ENCODE assay signal across 2 cellular contexts in the genomic region with DNA sequence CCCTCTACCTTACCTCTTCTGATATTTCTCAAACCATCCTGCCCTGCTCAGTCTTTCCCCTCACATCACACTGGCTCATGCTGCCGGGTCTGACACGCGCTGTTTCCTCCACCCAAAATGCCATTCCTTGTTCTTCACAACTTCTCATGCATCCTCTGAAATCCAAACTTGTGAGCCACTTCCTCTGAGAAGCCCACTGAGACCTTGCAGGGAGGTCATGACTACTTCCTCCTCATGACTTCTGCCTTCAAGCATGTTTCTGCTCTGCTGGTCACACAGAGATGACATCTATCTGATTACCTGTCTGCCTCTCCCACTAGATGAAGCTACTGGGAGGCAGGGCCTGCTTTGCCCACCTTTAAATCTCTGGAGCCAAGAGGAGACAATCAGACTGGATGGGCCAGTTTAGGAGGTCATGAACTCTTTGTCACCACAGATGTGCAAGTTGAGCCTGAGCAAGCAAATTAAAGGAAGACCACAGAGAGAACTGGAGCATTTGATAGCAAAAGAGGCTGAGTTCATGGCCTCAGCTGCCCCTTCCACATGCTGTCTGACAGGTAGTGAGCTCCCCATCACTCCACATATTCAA.
TF ChIP-seq lines count a peak whose summit lies in the region.

No MANE protein-coding gene starts in this region.

TF ChIP-seq in K562, 482 proteins besides CTCF, POLR2A, EP300 and RAD21 (continued from another document and continues in another):
- TF ChIP-seq, protein P1, sequence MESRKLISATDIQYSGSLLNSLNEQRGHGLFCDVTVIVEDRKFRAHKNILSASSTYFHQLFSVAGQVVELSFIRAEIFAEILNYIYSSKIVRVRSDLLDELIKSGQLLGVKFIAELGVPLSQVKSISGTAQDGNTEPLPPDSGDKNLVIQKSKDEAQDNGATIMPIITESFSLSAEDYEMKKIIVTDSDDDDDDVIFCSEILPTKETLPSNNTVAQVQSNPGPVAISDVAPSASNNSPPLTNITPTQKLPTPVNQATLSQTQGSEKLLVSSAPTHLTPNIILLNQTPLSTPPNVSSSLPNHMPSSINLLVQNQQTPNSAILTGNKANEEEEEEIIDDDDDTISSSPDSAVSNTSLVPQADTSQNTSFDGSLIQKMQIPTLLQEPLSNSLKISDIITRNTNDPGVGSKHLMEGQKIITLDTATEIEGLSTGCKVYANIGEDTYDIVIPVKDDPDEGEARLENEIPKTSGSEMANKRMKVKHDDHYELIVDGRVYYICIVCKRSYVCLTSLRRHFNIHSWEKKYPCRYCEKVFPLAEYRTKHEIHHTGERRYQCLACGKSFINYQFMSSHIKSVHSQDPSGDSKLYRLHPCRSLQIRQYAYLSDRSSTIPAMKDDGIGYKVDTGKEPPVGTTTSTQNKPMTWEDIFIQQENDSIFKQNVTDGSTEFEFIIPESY (CRISPR knock-in tag; IDR thresholded peaks at IDR 0.05) = no peak
- TF ChIP-seq, protein P2, sequence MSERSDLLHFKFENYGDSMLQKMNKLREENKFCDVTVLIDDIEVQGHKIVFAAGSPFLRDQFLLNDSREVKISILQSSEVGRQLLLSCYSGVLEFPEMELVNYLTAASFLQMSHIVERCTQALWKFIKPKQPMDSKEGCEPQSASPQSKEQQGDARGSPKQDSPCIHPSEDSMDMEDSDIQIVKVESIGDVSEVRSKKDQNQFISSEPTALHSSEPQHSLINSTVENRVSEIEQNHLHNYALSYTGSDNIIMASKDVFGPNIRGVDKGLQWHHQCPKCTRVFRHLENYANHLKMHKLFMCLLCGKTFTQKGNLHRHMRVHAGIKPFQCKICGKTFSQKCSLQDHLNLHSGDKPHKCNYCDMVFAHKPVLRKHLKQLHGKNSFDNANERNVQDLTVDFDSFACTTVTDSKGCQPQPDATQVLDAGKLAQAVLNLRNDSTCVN (CRISPR knock-in tag; IDR thresholded peaks at IDR 0.05) = no peak
- TF ChIP-seq, protein P3, sequence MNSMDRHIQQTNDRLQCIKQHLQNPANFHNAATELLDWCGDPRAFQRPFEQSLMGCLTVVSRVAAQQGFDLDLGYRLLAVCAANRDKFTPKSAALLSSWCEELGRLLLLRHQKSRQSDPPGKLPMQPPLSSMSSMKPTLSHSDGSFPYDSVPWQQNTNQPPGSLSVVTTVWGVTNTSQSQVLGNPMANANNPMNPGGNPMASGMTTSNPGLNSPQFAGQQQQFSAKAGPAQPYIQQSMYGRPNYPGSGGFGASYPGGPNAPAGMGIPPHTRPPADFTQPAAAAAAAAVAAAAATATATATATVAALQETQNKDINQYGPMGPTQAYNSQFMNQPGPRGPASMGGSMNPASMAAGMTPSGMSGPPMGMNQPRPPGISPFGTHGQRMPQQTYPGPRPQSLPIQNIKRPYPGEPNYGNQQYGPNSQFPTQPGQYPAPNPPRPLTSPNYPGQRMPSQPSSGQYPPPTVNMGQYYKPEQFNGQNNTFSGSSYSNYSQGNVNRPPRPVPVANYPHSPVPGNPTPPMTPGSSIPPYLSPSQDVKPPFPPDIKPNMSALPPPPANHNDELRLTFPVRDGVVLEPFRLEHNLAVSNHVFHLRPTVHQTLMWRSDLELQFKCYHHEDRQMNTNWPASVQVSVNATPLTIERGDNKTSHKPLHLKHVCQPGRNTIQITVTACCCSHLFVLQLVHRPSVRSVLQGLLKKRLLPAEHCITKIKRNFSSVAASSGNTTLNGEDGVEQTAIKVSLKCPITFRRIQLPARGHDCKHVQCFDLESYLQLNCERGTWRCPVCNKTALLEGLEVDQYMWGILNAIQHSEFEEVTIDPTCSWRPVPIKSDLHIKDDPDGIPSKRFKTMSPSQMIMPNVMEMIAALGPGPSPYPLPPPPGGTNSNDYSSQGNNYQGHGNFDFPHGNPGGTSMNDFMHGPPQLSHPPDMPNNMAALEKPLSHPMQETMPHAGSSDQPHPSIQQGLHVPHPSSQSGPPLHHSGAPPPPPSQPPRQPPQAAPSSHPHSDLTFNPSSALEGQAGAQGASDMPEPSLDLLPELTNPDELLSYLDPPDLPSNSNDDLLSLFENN (IDR thresholded peaks at IDR 0.05; ENCODE audit: low read depth in 2 of 2, low read length in 2 of 2) = no peak
- TF ChIP-seq BMI1 (IDR thresholded peaks at IDR 0.05; ENCODE audit: low read length) (no peak), BCOR (IDR thresholded peaks at IDR 0.05) (peak; percentile 76), ZFP30 (CRISPR knock-in tag; IDR thresholded peaks at IDR 0.05; ENCODE audit: borderline replicate concordance) (no peak), U2AF2 (optimal IDR thresholded peaks at IDR 0.05; ENCODE audit: low read depth, low read length) (no peak), ZNF507 (tag; conservative IDR thresholded peaks at IDR 0.05) (no peak), NFIC (IDR thresholded peaks at IDR 0.05) (peak; percentile 41; the same call in 1 of the 2 replicates), SMARCA4 (IDR thresholded peaks at IDR 0.05) (no peak), ZNF133 (CRISPR knock-in tag; IDR thresholded peaks at IDR 0.05) (no peak), GABPB2 (CRISPR knock-in tag; conservative IDR thresholded peaks at IDR 0.05) (no peak), CBFA2T2 (conservative IDR thresholded peaks at IDR 0.05) (peak; percentile 77), ZNF551 (CRISPR knock-in tag; IDR thresholded peaks at IDR 0.05) (no peak), ZNF717 (CRISPR knock-in tag; IDR thresholded peaks at IDR 0.05) (no peak), BRCA1 (IDR thresholded peaks at IDR 0.05) (no peak), BRCA1 (CRISPR knock-in tag; IDR thresholded peaks at IDR 0.05) (no peak)
- TF ChIP-seq, protein P4, sequence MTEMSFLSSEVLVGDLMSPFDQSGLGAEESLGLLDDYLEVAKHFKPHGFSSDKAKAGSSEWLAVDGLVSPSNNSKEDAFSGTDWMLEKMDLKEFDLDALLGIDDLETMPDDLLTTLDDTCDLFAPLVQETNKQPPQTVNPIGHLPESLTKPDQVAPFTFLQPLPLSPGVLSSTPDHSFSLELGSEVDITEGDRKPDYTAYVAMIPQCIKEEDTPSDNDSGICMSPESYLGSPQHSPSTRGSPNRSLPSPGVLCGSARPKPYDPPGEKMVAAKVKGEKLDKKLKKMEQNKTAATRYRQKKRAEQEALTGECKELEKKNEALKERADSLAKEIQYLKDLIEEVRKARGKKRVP (CRISPR knock-in tag; IDR thresholded peaks at IDR 0.05) = no peak
- TF ChIP-seq, protein P5, sequence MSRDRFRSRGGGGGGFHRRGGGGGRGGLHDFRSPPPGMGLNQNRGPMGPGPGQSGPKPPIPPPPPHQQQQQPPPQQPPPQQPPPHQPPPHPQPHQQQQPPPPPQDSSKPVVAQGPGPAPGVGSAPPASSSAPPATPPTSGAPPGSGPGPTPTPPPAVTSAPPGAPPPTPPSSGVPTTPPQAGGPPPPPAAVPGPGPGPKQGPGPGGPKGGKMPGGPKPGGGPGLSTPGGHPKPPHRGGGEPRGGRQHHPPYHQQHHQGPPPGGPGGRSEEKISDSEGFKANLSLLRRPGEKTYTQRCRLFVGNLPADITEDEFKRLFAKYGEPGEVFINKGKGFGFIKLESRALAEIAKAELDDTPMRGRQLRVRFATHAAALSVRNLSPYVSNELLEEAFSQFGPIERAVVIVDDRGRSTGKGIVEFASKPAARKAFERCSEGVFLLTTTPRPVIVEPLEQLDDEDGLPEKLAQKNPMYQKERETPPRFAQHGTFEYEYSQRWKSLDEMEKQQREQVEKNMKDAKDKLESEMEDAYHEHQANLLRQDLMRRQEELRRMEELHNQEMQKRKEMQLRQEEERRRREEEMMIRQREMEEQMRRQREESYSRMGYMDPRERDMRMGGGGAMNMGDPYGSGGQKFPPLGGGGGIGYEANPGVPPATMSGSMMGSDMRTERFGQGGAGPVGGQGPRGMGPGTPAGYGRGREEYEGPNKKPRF (IDR thresholded peaks at IDR 0.05; ENCODE audit: low read depth, low read length) = no peak

TF ChIP-seq in WTC11, 78 proteins besides CTCF, POLR2A, EP300 and RAD21 (continued from another document):
- TF ChIP-seq, protein P6, sequence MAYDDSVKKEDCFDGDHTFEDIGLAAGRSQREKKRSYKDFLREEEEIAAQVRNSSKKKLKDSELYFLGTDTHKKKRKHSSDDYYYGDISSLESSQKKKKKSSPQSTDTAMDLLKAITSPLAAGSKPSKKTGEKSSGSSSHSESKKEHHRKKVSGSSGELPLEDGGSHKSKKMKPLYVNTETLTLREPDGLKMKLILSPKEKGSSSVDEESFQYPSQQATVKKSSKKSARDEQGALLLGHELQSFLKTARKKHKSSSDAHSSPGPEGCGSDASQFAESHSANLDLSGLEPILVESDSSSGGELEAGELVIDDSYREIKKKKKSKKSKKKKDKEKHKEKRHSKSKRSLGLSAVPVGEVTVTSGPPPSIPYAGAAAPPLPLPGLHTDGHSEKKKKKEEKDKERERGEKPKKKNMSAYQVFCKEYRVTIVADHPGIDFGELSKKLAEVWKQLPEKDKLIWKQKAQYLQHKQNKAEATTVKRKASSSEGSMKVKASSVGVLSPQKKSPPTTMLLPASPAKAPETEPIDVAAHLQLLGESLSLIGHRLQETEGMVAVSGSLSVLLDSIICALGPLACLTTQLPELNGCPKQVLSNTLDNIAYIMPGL (CRISPR knock-in tag; IDR thresholded peaks at IDR 0.05) = no peak
